12 cellular contexts compared by ENCODE assay signal in the genomic region with DNA sequence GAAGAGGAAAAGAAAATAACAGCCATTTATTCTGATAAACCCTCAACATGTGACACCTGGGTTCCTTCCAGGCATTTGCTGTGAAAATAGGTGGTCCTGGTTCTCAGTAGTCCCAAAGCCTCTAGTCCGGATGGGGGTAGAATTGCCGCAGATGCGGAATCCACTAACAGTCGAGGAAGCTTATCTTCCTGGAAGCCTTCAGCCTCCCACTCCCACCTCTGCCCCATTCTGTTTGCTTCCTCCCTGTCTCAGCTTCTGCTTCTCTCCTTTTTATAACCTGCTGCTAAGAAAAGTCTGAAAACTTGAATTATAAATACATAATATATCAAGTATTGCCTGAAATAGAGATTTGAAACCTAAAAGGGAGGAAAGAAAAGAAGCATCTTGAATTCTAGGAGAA. TPM values are rescaled to one million over a fixed set of nuclear protein-coding genes. Genes with fewer than 3 reads are reported as not detected.
DNase-seq lines count a peak whose midpoint lies in the region; ATAC-seq, FAIRE-seq and TF ChIP-seq lines count a peak whose summit lies in the region.
"Had no signal": no experiment of that assay in that cellular context is flagged by ENCODE, and none has a peak within 500 bp of the region (broad histone marks: within the 10 kb centered on the region; RNA-seq: fewer than 3 reads in every experiment).

No MANE protein-coding gene starts in this region.

- no peak for TF ChIP-seq CTCF in activated B cell treated with CpG ODN at 0.5 μM for 24 hours (IDR thresholded peaks at IDR 0.05)

- H3K4me1 Mint-ChIP-seq in activated naive CD4-positive, alpha-beta T cell treated with anti-CD3 and anti-CD28 coated beads, Interleukin-2, amount 10 ng/mL, durations not matched to agents 7 days and 5 days, result peaks cover 13% of the 10 kb centered on the region
- peaks cover 8% of the 10 kb centered on the region for H3K4me1 Mint-ChIP-seq in activated B cell treated with CpG ODN at 0.5 μM for 24 hours
- H3K4me1 Mint-ChIP-seq in immature natural killer cell, result peaks cover 15 to 16% of the 10 kb centered on the region in 2 donors
- H3K4me1 Mint-ChIP-seq in stimulated activated naive B cell treated with anti-CD40 and anti-IgM and Interleukin-4, amounts not matched to agents 10 μg/mL and 1 μg/mL and 100 μg/mL, for 72 hours, result peaks cover 8 to 11% of the 10 kb centered on the region in 2 donors

- no peak overlapping the region for H3K27ac Mint-ChIP-seq in activated naive CD4-positive, alpha-beta T cell treated with anti-CD3 and anti-CD28 coated beads, Interleukin-2, amount 10 ng/mL, durations not matched to agents 7 days and 5 days
- H3K27ac Mint-ChIP-seq in activated B cell treated with CpG ODN at 0.5 μM for 24 hours (no peak overlapping the region), immature natural killer cell (peak overlapping the region in 1 of 6 donors; percentile 50)
- no peak overlapping the region for H3K27ac Mint-ChIP-seq in stimulated activated naive B cell treated with anti-CD40 and anti-IgM and Interleukin-4, amounts not matched to agents 10 μg/mL and 1 μg/mL and 100 μg/mL, for 72 hours

- DNase-seq in activated naive CD4-positive, alpha-beta T cell treated with anti-CD3 and anti-CD28 coated beads, Interleukin-2, amount 10 ng/mL, durations not matched to agents 7 days and 5 days, result no peak
- DNase-seq in activated naive CD4-positive, alpha-beta T cell treated with Interleukin-2 at 50 U/mL for 16 hours, result no peak
- no peak for DNase-seq in activated B cell treated with CpG ODN at 0.5 μM for 24 hours
- no peak for DNase-seq in immature natural killer cell
- DNase-seq in stimulated activated naive B cell treated with anti-CD40 and anti-IgM and Interleukin-4, amounts not matched to agents 10 μg/mL and 1 μg/mL and 100 μg/mL, for 72 hours, result no peak
- no peak for DNase-seq in G401 (ENCODE audit: low spot score)
- no peak for DNase-seq in stimulated activated CD4-positive, alpha-beta T cell treated with anti-CD3 and anti-CD28 coated beads, Interleukin-4, amount 100 ng/mL, for 4 hours
- no peak for DNase-seq in RCC 7860 (ENCODE audit: low spot score)
- DNase-seq: cortex of kidney, GF-D8, NCI-H187 had no signal

- no peaks in the 10 kb centered on the region for H3K36me3 Mint-ChIP-seq in activated naive CD4-positive, alpha-beta T cell treated with anti-CD3 and anti-CD28 coated beads, Interleukin-2, amount 10 ng/mL, durations not matched to agents 7 days and 5 days
- no peaks in the 10 kb centered on the region for H3K36me3 Mint-ChIP-seq in activated B cell treated with CpG ODN at 0.5 μM for 24 hours (ENCODE audit: low read depth)
- H3K36me3 Mint-ChIP-seq in immature natural killer cell, result no peaks in the 10 kb centered on the region
- no peaks in the 10 kb centered on the region for H3K36me3 Mint-ChIP-seq in stimulated activated naive B cell treated with anti-CD40 and anti-IgM and Interleukin-4, amounts not matched to agents 10 μg/mL and 1 μg/mL and 100 μg/mL, for 72 hours

- in situ Hi-C loops in G401 (cut with HindIII; ENCODE audit: low sequenced_read_pairs), result no loop called here

- peak overlapping the region; percentile 82 for H3K4me3 Mint-ChIP-seq in activated naive CD4-positive, alpha-beta T cell treated with anti-CD3 and anti-CD28 coated beads, Interleukin-2, amount 10 ng/mL, durations not matched to agents 7 days and 5 days
- H3K4me3 Mint-ChIP-seq in activated B cell treated with CpG ODN at 0.5 μM for 24 hours (peak overlapping the region; percentile 73), immature natural killer cell (peak overlapping the region; percentile 79 to 89 (median 86))
- H3K4me3 Mint-ChIP-seq in stimulated activated naive B cell treated with anti-CD40 and anti-IgM and Interleukin-4, amounts not matched to agents 10 μg/mL and 1 μg/mL and 100 μg/mL, for 72 hours, result peak overlapping the region; percentile 79 to 87

- intact Hi-C loops in activated B cell treated with CpG ODN at 0.5 μM for 24 hours (cut with micrococcal nuclease), result no loop called here

- CTCF ChIA-PET in activated naive CD4-positive, alpha-beta T cell treated with anti-CD3 and anti-CD28 coated beads, Interleukin-2, amount 10 ng/mL, durations not matched to agents 7 days and 5 days (lab: Charles Lee), result interaction anchor here (1.0 to 1.8 kb wide), 5 partner anchors 13 to 135 kb away, joined by 3 to 9 read pairs (median 3); a partner anchor contains a TSS
- CTCF ChIA-PET in activated B cell treated with CpG ODN at 0.5 μM for 24 hours (lab: Charles Lee), result interaction anchor here (0.9 kb wide), 1 partner anchor 84 kb away, joined by 4 read pairs; a partner anchor contains a TSS

- peaks cover 72% of the 10 kb centered on the region for H3K27me3 Mint-ChIP-seq in activated naive CD4-positive, alpha-beta T cell treated with anti-CD3 and anti-CD28 coated beads, Interleukin-2, amount 10 ng/mL, durations not matched to agents 7 days and 5 days
- peaks cover 28% of the 10 kb centered on the region for H3K27me3 Mint-ChIP-seq in activated B cell treated with CpG ODN at 0.5 μM for 24 hours
- peaks cover 3 to 6% (median 4%) of the 10 kb centered on the region in 3 donors for H3K27me3 Mint-ChIP-seq in immature natural killer cell (ENCODE audit: low read depth in 3 of 3)
- H3K27me3 Mint-ChIP-seq in stimulated activated naive B cell treated with anti-CD40 and anti-IgM and Interleukin-4, amounts not matched to agents 10 μg/mL and 1 μg/mL and 100 μg/mL, for 72 hours, result peaks cover 41 to 66% of the 10 kb centered on the region in 2 donors

- POLR2A ChIA-PET in activated B cell treated with CpG ODN at 0.5 μM for 24 hours (lab: Charles Lee), result no interaction called here

- FAIRE-seq in RCC 7860 (lab: Jason Lieb, UNC), result no peak

- ATAC-seq in activated B cell treated with CpG ODN at 0.5 μM for 24 hours (ENCODE audit: low read depth), result no peak
- no peak for ATAC-seq in stimulated activated naive B cell treated with anti-CD40 and anti-IgM and Interleukin-4, amounts not matched to agents 10 μg/mL and 1 μg/mL and 100 μg/mL, for 72 hours (replicated peaks)
- ATAC-seq: left lobe of liver had no signal

- H3K9me3 Mint-ChIP-seq in activated naive CD4-positive, alpha-beta T cell treated with anti-CD3 and anti-CD28 coated beads, Interleukin-2, amount 10 ng/mL, durations not matched to agents 7 days and 5 days, result no peaks in the 10 kb centered on the region
- no peaks in the 10 kb centered on the region for H3K9me3 Mint-ChIP-seq in activated B cell treated with CpG ODN at 0.5 μM for 24 hours
- H3K9me3 Mint-ChIP-seq in immature natural killer cell, result no peaks in the 10 kb centered on the region
- no peaks in the 10 kb centered on the region for H3K9me3 Mint-ChIP-seq in stimulated activated naive B cell treated with anti-CD40 and anti-IgM and Interleukin-4, amounts not matched to agents 10 μg/mL and 1 μg/mL and 100 μg/mL, for 72 hours

RNA-seq across cellular contexts. Expression of a gene that starts 14.0 kb away (rescaled TPM):
- total RNA-seq in activated B cell treated with CpG ODN at 0.5 μM for 24 hours, result 9.0 and 10.1 TPM in 2 replicates
- polyA plus RNA-seq in immature natural killer cell, result under 1 TPM in 2 of 3 donors, not detected in 1; 0.48 to 0.55 TPM
- 3.3 and 3.8 TPM in 2 replicates for total RNA-seq in G401 (2014; rRNA removed; shearing (Covaris generic))
